ENCODE assay signal across 3 cellular contexts in genomic region chr9:93678199-93679019, GRCh38.
A peak's percentile ranks its signal among the peaks of the same experiment; 100 is the strongest.
TF ChIP-seq lines count a peak whose summit lies in the region.

No MANE protein-coding gene starts in this region.

TF ChIP-seq in A549, 52 proteins besides CTCF, POLR2A, EP300 and RAD21:
- TF ChIP-seq MAFK (IDR thresholded peaks at IDR 0.05; ENCODE audit: partially characterized antibody) (peak; percentile 64), FOSL2 (IDR thresholded peaks at IDR 0.05) (no peak), FOSL2 (CRISPR knock-in tag; IDR thresholded peaks at IDR 0.05) (no peak), RNF2 (IDR thresholded peaks at IDR 0.05; ENCODE audit: borderline replicate concordance, low read depth) (no peak), MAX (IDR thresholded peaks at IDR 0.05) (no peak), ZSCAN20 (CRISPR knock-in tag; IDR thresholded peaks at IDR 0.05) (no peak), GATA3 (IDR thresholded peaks at IDR 0.05; ENCODE audit: borderline replicate concordance) (no peak), POLR2AphosphoS2 (conservative IDR thresholded peaks at IDR 0.05; ENCODE audit: low read length) (no peak)

TF ChIP-seq in IMR-90, 13 proteins besides CTCF, POLR2A, EP300 and RAD21:
- TF ChIP-seq MAZ (IDR thresholded peaks at IDR 0.05; ENCODE audit: borderline replicate concordance, low read depth, low read length) (no peak), MAFK (IDR thresholded peaks at IDR 0.05; ENCODE audit: low read depth, low read length) (peak; percentile 84), BHLHE40 (IDR thresholded peaks at IDR 0.05; ENCODE audit: low read depth, low read length) (no peak)
- TF ChIP-seq, protein P1, sequence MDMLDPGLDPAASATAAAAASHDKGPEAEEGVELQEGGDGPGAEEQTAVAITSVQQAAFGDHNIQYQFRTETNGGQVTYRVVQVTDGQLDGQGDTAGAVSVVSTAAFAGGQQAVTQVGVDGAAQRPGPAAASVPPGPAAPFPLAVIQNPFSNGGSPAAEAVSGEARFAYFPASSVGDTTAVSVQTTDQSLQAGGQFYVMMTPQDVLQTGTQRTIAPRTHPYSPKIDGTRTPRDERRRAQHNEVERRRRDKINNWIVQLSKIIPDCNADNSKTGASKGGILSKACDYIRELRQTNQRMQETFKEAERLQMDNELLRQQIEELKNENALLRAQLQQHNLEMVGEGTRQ (IDR thresholded peaks at IDR 0.05; ENCODE audit: low read depth, low read length): no peak

TF ChIP-seq in H1, 55 proteins besides CTCF, POLR2A, EP300 and RAD21:
- TF ChIP-seq RBBP5 (IDR thresholded peaks at IDR 0.05; ENCODE audit: borderline replicate concordance, low read depth, low read length) (no peak), MAFK (IDR thresholded peaks at IDR 0.05; ENCODE audit: low read depth, low read length) (peak; percentile 33; the same call in 1 of the 2 replicates)
